In the genomic region with DNA sequence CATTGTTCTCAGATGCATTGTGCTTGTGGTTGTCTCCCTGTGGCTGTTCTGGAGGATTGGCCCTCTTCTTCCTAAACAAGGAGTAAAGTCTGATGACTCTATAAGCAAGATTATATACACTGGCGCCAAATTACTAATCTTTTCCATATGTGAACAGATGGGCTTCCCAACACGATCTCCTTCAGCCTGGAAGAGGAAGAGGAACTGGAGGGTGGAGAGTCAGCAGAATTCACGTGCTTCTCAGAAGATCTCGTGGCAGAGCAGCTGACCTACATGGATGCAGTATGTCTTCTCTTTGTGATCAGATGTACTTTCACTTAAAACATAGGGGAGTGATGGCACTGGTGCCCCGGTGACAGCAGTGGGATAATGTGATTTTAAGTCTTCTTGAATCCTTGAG, we compare ENCODE assay signal across 20 cellular contexts.
DNase-seq lines count a peak whose midpoint lies in the region; ATAC-seq, FAIRE-seq and TF ChIP-seq lines count a peak whose summit lies in the region.
"Had no signal": no experiment of that assay in that cellular context is flagged by ENCODE, and none has a peak within 500 bp of the region (broad histone marks: within the 10 kb centered on the region; RNA-seq: fewer than 3 reads in every experiment).

No MANE protein-coding gene starts in this region.

- no peak for TF ChIP-seq CTCF in brain (conservative IDR thresholded peaks at IDR 0.05)
- TF ChIP-seq CTCF in neural crest cell (conservative IDR thresholded peaks at IDR 0.05): no peak
- TF ChIP-seq CTCF in kidney (IDR thresholded peaks at IDR 0.05; ENCODE audit: borderline replicate concordance, extremely low read depth, insufficient read depth): no peak

- H3K4me2 ChIP-seq in BLaER1 treated with 17β-estradiol and CSF1 and Interleukin-3, amounts not matched to agents 10 nM and 100 nM: peak overlapping the region; percentile 20 to 92 (median 38); a peak in 20 of 22 replicates

- intact Hi-C loops in kidney (cut with DNase I): no loop called here

- H3K27ac Mint-ChIP-seq in brain (peak overlapping the region in 4 of 5 experiments; percentile 16 to 96 (median 57)), neural crest cell (ENCODE audit: unreplicated experiment) (peak overlapping the region; percentile 44)
- H3K27ac Mint-ChIP-seq: activated CD4-positive, alpha-beta T cell treated with anti-CD3 and anti-CD28 coated beads, Interleukin-2, amount 10 ng/mL, durations not matched to agents 24 days and 14 days; activated naive CD8-positive, alpha-beta T cell treated with anti-CD3 and anti-CD28 coated beads, Interleukin-2, amount 50 U/mL, for 24 hours had no signal

- H3K36me3 Mint-ChIP-seq in brain (peaks cover 54% of the 10 kb centered on the region), neural crest cell (ENCODE audit: low read depth) (peaks cover 30% of the 10 kb centered on the region)

- H3K4me1 Mint-ChIP-seq in brain: peaks cover 53% of the 10 kb centered on the region
- H3K4me1 Mint-ChIP-seq in neural crest cell: peaks cover 16% of the 10 kb centered on the region

- peaks cover 68 to 98% (median 94%) of the 10 kb centered on the region in 10 experiments for H3K4me1 ChIP-seq in BLaER1 treated with 17β-estradiol and CSF1 and Interleukin-3, amounts not matched to agents 10 nM and 100 nM
- H3K4me1 ChIP-seq in kidney (ENCODE audit: control insufficient read depth in 1 of 2, insufficient read depth in 1 of 2, low read depth in 1 of 2, low read length in 2 of 2): peaks cover 7 to 13% of the 10 kb centered on the region in 2 donors

- no peak overlapping the region for H3K4me3 ChIP-seq in BLaER1 treated with 17β-estradiol and CSF1 and Interleukin-3, amounts not matched to agents 10 nM and 100 nM
- no peak overlapping the region for H3K4me3 ChIP-seq in kidney (ENCODE audit: low read length in 2 of 2)
- H3K4me3 ChIP-seq: thyroid gland had no signal

- no peak for FAIRE-seq in kidney (lab: Jason Lieb, UNC)
- FAIRE-seq: frontal cortex, RCC 7860, TTC549 had no signal

- peaks cover 0 to 56% (median 34%) of the 10 kb centered on the region in 11 experiments; a peak in 15 of 22 replicates for H3K9me3 ChIP-seq in BLaER1 treated with 17β-estradiol and CSF1 and Interleukin-3, amounts not matched to agents 10 nM and 100 nM (replicated peaks in 1 of 11)
- H3K9me3 ChIP-seq in kidney (ENCODE audit: control insufficient read depth in 1 of 2, low read length in 2 of 2): no peaks in the 10 kb centered on the region
- H3K9me3 ChIP-seq: thyroid gland had no signal

- H3K4me3 Mint-ChIP-seq in brain (no peak overlapping the region), neural crest cell (no peak overlapping the region)
- H3K4me3 Mint-ChIP-seq: activated CD4-positive, alpha-beta T cell treated with anti-CD3 and anti-CD28 coated beads, Interleukin-2, amount 10 ng/mL, durations not matched to agents 24 days and 14 days; activated naive CD8-positive, alpha-beta T cell treated with anti-CD3 and anti-CD28 coated beads, Interleukin-2, amount 50 U/mL, for 24 hours had no signal

- no peaks in the 10 kb centered on the region for H4K20me1 ChIP-seq in BLaER1 treated with 17β-estradiol and CSF1 and Interleukin-3, amounts not matched to agents 10 nM and 100 nM

- H3K9me3 Mint-ChIP-seq in brain (no peaks in the 10 kb centered on the region), neural crest cell (no peaks in the 10 kb centered on the region)
- H3K9me3 Mint-ChIP-seq: activated CD4-positive, alpha-beta T cell treated with anti-CD3 and anti-CD28 coated beads, Interleukin-2, amount 10 ng/mL, durations not matched to agents 24 days and 14 days; activated naive CD8-positive, alpha-beta T cell treated with anti-CD3 and anti-CD28 coated beads, Interleukin-2, amount 50 U/mL, for 24 hours had no signal

- peaks cover 66 to 97% (median 75%) of the 10 kb centered on the region in 11 experiments for H3K36me3 ChIP-seq in BLaER1 treated with 17β-estradiol and CSF1 and Interleukin-3, amounts not matched to agents 10 nM and 100 nM
- H3K36me3 ChIP-seq in kidney (ENCODE audit: control insufficient read depth in 1 of 2, insufficient read depth in 2 of 2, low read length in 2 of 2): peaks cover 6 to 25% of the 10 kb centered on the region in 2 donors
- H3K36me3 ChIP-seq: brain microvascular endothelial cell, thyroid gland had no signal

- no peaks in the 10 kb centered on the region for H3K27me3 ChIP-seq in BLaER1 treated with 17β-estradiol and CSF1 and Interleukin-3, amounts not matched to agents 10 nM and 100 nM
- H3K27me3 ChIP-seq: brain microvascular endothelial cell, thyroid gland had no signal

- H3K9ac ChIP-seq in BLaER1 treated with 17β-estradiol and CSF1 and Interleukin-3, amounts not matched to agents 10 nM and 100 nM: peak overlapping the region in 3 of 11 experiments; percentile 63 to 83 (median 76); a peak in 6 of 22 replicates
- no peak overlapping the region for H3K9ac ChIP-seq in kidney (ENCODE audit: low read length in 2 of 2)

- H3K27ac ChIP-seq in BLaER1 treated with 17β-estradiol and CSF1 and Interleukin-3, amounts not matched to agents 10 nM and 100 nM: peak overlapping the region; percentile 23 to 96 (median 56); a peak in 21 of 22 replicates
- H3K27ac ChIP-seq in kidney (ENCODE audit: low read depth in 2 of 2, low read length in 2 of 2): no peak overlapping the region
- H3K27ac ChIP-seq: brain microvascular endothelial cell, thyroid gland had no signal

- H3K27me3 Mint-ChIP-seq in brain: no peaks in the 10 kb centered on the region
- peaks cover 12% of the 10 kb centered on the region for H3K27me3 Mint-ChIP-seq in neural crest cell (ENCODE audit: low read depth)
- H3K27me3 Mint-ChIP-seq: activated CD4-positive, alpha-beta T cell treated with anti-CD3 and anti-CD28 coated beads, Interleukin-2, amount 10 ng/mL, durations not matched to agents 24 days and 14 days; activated naive CD8-positive, alpha-beta T cell treated with anti-CD3 and anti-CD28 coated beads, Interleukin-2, amount 50 U/mL, for 24 hours had no signal

- ATAC-seq in HG03442 (IDR thresholded peaks at IDR 0.05; ENCODE audit: unreplicated experiment): no peak
- ATAC-seq: activated naive CD8-positive, alpha-beta T cell treated with anti-CD3 and anti-CD28 coated beads, Interleukin-2, amount 50 U/mL, for 24 hours; SK-N-SH treated with all-trans-retinoic acid at 6 μM for 48 hours had no signal

- DNase-seq in NCI-H446 treated with DMSO at 0.1 percent for 48 hours (lab: John Stamatoyannopoulos, UW): peak; percentile 32
- no peak for DNase-seq in neural crest cell (ENCODE audit: low read depth, low spot score)
- DNase-seq in COR-L47 (lab: John Stamatoyannopoulos, UW): no peak
- no peak for DNase-seq in HCEC 1CT
- DNase-seq in kidney: no peak
- DNase-seq: activated CD4-positive, alpha-beta T cell treated with anti-CD3 and anti-CD28 coated beads, Interleukin-2, amount 10 ng/mL, durations not matched to agents 24 days and 14 days; activated effector memory CD4-positive, alpha-beta T cell treated with Interleukin-2 at 50 U/mL for 16 hours; activated naive CD8-positive, alpha-beta T cell treated with anti-CD3 and anti-CD28 coated beads, Interleukin-2, amount 50 U/mL, for 24 hours; brain microvascular endothelial cell; cortex of kidney; NCI-H1436 treated with DMSO at 0.1 percent for 48 hours; stimulated activated CD4-positive, alpha-beta T cell treated with anti-CD3 and anti-CD28 coated beads, Interleukin-15, amount 100 ng/mL, for 24 hours; thyroid gland had no signal

Comparison
In these comparisons a context has a peak if more than half of its experiments do, and no peak if none do; other contexts are left out.
1. H3K27ac ChIP-seq: peak in BLaER1 treated with 17β-estradiol and CSF1 and Interleukin-3, amounts not matched to agents 10 nM and 100 nM (11 of 11); none in kidney (0 of 2).